1 cellular context compared by ENCODE assay signal in genomic region chr9:97531750-97532383, GRCh38.
TF ChIP-seq lines count a peak whose summit lies in the region.

No MANE protein-coding gene starts in this region.

TF ChIP-seq in IMR-90, 13 proteins besides CTCF, POLR2A, EP300 and RAD21 (continued from another document):
- TF ChIP-seq CEBPB (IDR thresholded peaks at IDR 0.05; ENCODE audit: low read depth, low read length) (no peak), SMC3 (IDR thresholded peaks at IDR 0.05; ENCODE audit: low read depth, low read length) (no peak), FOS (IDR thresholded peaks at IDR 0.05; ENCODE audit: low read depth, low read length) (no peak), NFE2L2 (IDR thresholded peaks at IDR 0.05; ENCODE audit: low read depth, low read length) (no peak), MXI1 (IDR thresholded peaks at IDR 0.05; ENCODE audit: borderline replicate concordance, low read depth, low read length) (no peak), USF2 (IDR thresholded peaks at IDR 0.05; ENCODE audit: low read depth, low read length) (no peak)
